ENCODE assay signal across 22 cellular contexts in the genomic region with DNA sequence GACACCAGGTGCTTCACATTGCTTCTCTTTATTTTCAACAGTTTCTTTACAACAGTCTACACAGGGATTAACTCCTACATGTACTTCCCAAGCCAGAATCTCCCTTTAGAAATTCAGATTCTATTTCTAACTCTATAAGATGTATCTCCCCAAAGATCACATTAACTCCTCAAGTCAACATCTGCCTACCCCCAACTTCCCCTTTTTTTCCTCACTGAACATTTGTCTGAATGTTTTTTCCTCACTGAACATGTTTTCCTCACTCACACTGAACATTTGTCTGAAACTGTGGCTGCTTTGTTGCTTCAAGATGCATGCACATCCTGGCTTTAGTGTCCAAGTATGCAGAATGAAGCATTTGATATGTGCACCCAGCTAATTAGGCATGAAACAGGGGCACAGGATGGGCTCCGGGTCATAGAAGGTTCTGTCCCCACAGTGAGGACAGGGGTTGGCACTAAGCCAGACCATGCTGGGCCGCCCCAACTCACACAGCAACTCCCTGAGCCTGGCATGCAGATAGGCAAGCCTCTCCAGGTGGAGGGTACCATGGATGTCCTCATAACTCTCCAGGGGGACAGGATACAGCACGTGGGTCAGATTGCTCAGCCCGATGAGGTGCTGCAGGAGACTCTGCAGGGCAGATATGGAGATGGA. TPM values are rescaled to one million over a fixed set of nuclear protein-coding genes. Genes with fewer than 3 reads are reported as not detected.
"Had no signal": no experiment of that assay in that cellular context is flagged by ENCODE, and none has a peak within 500 bp of the region (broad histone marks: within the 10 kb centered on the region; RNA-seq: fewer than 3 reads in every experiment).

No MANE protein-coding gene starts in this region.

- H3K4me3 ChIP-seq: cardiac muscle cell, gastrocnemius medialis, heart left ventricle, prostate gland, suprapubic skin had no signal

- H3K4me3 Mint-ChIP-seq: activated CD4-positive, alpha-beta T cell treated with anti-CD3 and anti-CD28 coated beads for 36 hours; activated CD8-positive, alpha-beta T cell treated with anti-CD3 and anti-CD28 coated beads for 36 hours; activated T-cell treated with anti-CD3 and anti-CD28 coated beads, Interleukin-2, amount 50 U/mL, for 72 hours; immature natural killer cell; natural killer cell treated with Interleukin-12 subunit alpha and Interleukin-12 subunit beta and Interleukin-15 and Interleukin-18, amount 100 ng/mL, for 72 hours; stimulated activated naive CD8-positive, alpha-beta T cell treated with anti-CD3 and anti-CD28 coated beads, Interleukin-15, Interleukin-2, amounts not matched to agents 100 ng/mL and 50 ng/mL, for 24 hours had no signal

- H3K9me3 Mint-ChIP-seq: activated CD8-positive, alpha-beta T cell treated with anti-CD3 and anti-CD28 coated beads for 36 hours; activated naive CD4-positive, alpha-beta T cell treated with anti-CD3 and anti-CD28 coated beads, Interleukin-2, amount 50 U/mL, for 72 hours; activated T-cell treated with anti-CD3 and anti-CD28 coated beads, Interleukin-2, amount 50 U/mL, for 72 hours; immature natural killer cell; natural killer cell treated with Interleukin-12 subunit alpha and Interleukin-12 subunit beta and Interleukin-15 and Interleukin-18, amount 100 ng/mL, for 72 hours; stimulated activated naive CD8-positive, alpha-beta T cell treated with anti-CD3 and anti-CD28 coated beads, Interleukin-15, Interleukin-2, amounts not matched to agents 100 ng/mL and 50 ng/mL, for 24 hours had no signal

- ATAC-seq: activated CD4-positive, alpha-beta T cell treated with anti-CD3 and anti-CD28 coated beads for 36 hours; activated CD8-positive, alpha-beta T cell treated with anti-CD3 and anti-CD28 coated beads for 36 hours; activated naive CD4-positive, alpha-beta T cell treated with anti-CD3 and anti-CD28 coated beads, Interleukin-2, amount 50 U/mL, for 72 hours; activated T-cell treated with anti-CD3 and anti-CD28 coated beads, Interleukin-2, amount 50 U/mL, for 72 hours; gastrocnemius medialis; heart left ventricle; natural killer cell treated with Interleukin-12 subunit alpha and Interleukin-12 subunit beta and Interleukin-15 and Interleukin-18, amount 100 ng/mL, for 72 hours; right cardiac atrium had no signal

- H3K4me1 Mint-ChIP-seq: activated CD4-positive, alpha-beta T cell treated with anti-CD3 and anti-CD28 coated beads for 36 hours; immature natural killer cell had no signal

- H3K27me3 ChIP-seq: cardiac muscle cell, gastrocnemius medialis had no signal

- H3K4me1 ChIP-seq: gastrocnemius medialis, heart left ventricle, prostate gland, suprapubic skin had no signal

- H3K36me3 ChIP-seq: cardiac muscle cell, gastrocnemius medialis, heart left ventricle, prostate gland, suprapubic skin, WERI-Rb-1 had no signal

- H3K27ac ChIP-seq: cardiac muscle cell, gastrocnemius medialis, heart left ventricle, prostate gland, suprapubic skin, WERI-Rb-1 had no signal

- H3K36me3 Mint-ChIP-seq: activated naive CD4-positive, alpha-beta T cell treated with anti-CD3 and anti-CD28 coated beads, Interleukin-2, amount 50 U/mL, for 72 hours; immature natural killer cell; natural killer cell treated with Interleukin-12 subunit alpha and Interleukin-12 subunit beta and Interleukin-15 and Interleukin-18, amount 100 ng/mL, for 72 hours had no signal

- H3K9me3 ChIP-seq: gastrocnemius medialis, heart left ventricle, prostate gland, suprapubic skin had no signal

- H3K27me3 Mint-ChIP-seq: activated CD4-positive, alpha-beta T cell treated with anti-CD3 and anti-CD28 coated beads for 36 hours; stimulated activated naive CD8-positive, alpha-beta T cell treated with anti-CD3 and anti-CD28 coated beads, Interleukin-15, Interleukin-2, amounts not matched to agents 100 ng/mL and 50 ng/mL, for 24 hours had no signal

- DNase-seq: activated CD4-positive, alpha-beta T cell treated with anti-CD3 and anti-CD28 coated beads for 36 hours; activated CD8-positive, alpha-beta memory T cell treated with anti-CD3 and anti-CD28 coated beads, Interleukin-2, amount 50 U/mL, for 4 hours; activated CD8-positive, alpha-beta T cell treated with anti-CD3 and anti-CD28 coated beads for 36 hours; activated gamma-delta T cell; activated T-cell treated with anti-CD3 and anti-CD28 coated beads, Interleukin-2, amount 50 U/mL, for 72 hours; erythroblast; gastrocnemius medialis; heart left ventricle; immature natural killer cell; nucleus accumbens; right cardiac atrium; trophoblast cell; WERI-Rb-1 had no signal

- H3K27ac Mint-ChIP-seq: activated CD4-positive, alpha-beta T cell treated with anti-CD3 and anti-CD28 coated beads for 36 hours; activated CD8-positive, alpha-beta T cell treated with anti-CD3 and anti-CD28 coated beads for 36 hours; activated naive CD4-positive, alpha-beta T cell treated with anti-CD3 and anti-CD28 coated beads, Interleukin-2, amount 50 U/mL, for 72 hours; activated T-cell treated with anti-CD3 and anti-CD28 coated beads, Interleukin-2, amount 50 U/mL, for 72 hours; immature natural killer cell; natural killer cell treated with Interleukin-12 subunit alpha and Interleukin-12 subunit beta and Interleukin-15 and Interleukin-18, amount 100 ng/mL, for 72 hours; stimulated activated naive CD8-positive, alpha-beta T cell treated with anti-CD3 and anti-CD28 coated beads, Interleukin-15, Interleukin-2, amounts not matched to agents 100 ng/mL and 50 ng/mL, for 24 hours had no signal

RNA-seq across cellular contexts. Expression of gene PRAME, which starts 11.2 kb away (rescaled TPM):
- total RNA-seq: activated CD8-positive, alpha-beta T cell treated with anti-CD3 and anti-CD28 coated beads for 36 hours; cardiac muscle cell; dermis microvascular lymphatic vessel endothelial cell; gastrocnemius medialis; liver; mesenteric fat pad; right cardiac atrium; suprapubic skin had no signal
- polyA plus RNA-seq: cardiac muscle cell, immature natural killer cell, liver had no signal

RNA-seq across cellular contexts. Expression of gene ZNF280A, which starts 27.8 kb away (rescaled TPM):
- total RNA-seq: activated CD4-positive, alpha-beta T cell treated with anti-CD3 and anti-CD28 coated beads for 36 hours; activated CD8-positive, alpha-beta T cell treated with anti-CD3 and anti-CD28 coated beads for 36 hours; activated naive CD4-positive, alpha-beta T cell treated with anti-CD3 and anti-CD28 coated beads, Interleukin-2, amount 50 U/mL, for 72 hours; activated T-cell treated with anti-CD3 and anti-CD28 coated beads, Interleukin-2, amount 50 U/mL, for 72 hours; cardiac muscle cell; gastrocnemius medialis; heart left ventricle; liver; mesenteric fat pad; natural killer cell treated with Interleukin-12 subunit alpha and Interleukin-12 subunit beta and Interleukin-15 and Interleukin-18, amount 100 ng/mL, for 72 hours; prostate gland; right cardiac atrium; suprapubic skin had no signal
- polyA plus RNA-seq: cardiac muscle cell, heart left ventricle, immature natural killer cell, liver, right cardiac atrium had no signal
